Comparison of ENCODE assay signal across 25 cellular contexts in genomic region chr22:31933406-31933805, GRCh38.
"Had no signal": no experiment of that assay in that cellular context is flagged by ENCODE, and none has a peak within 500 bp of the region (broad histone marks: within the 10 kb centered on the region; RNA-seq: fewer than 3 reads in every experiment).

No MANE protein-coding gene starts in this region.

- H3K4me3 Mint-ChIP-seq: effector memory CD8-positive, alpha-beta T cell; immature natural killer cell; naive thymus-derived CD8-positive, alpha-beta T cell; nephron progenitor cell; stimulated activated effector memory CD8-positive, alpha-beta T cell treated with anti-CD3 and anti-CD28 coated beads, Interleukin-12 subunit alpha, Interleukin-12 subunit beta, amount 100 ng/mL, for 72 hours had no signal

- H3K9me3 Mint-ChIP-seq: effector memory CD8-positive, alpha-beta T cell; immature natural killer cell; naive thymus-derived CD8-positive, alpha-beta T cell; nephron progenitor cell; stimulated activated effector memory CD8-positive, alpha-beta T cell treated with anti-CD3 and anti-CD28 coated beads, Interleukin-12 subunit alpha, Interleukin-12 subunit beta, amount 100 ng/mL, for 72 hours had no signal

- H3K9me3 ChIP-seq: esophagus squamous epithelium, lower lobe of right lung, neutrophil, pancreas, right lobe of liver, stomach, thyroid gland, vagina had no signal

- H3K27me3 ChIP-seq: neutrophil, pancreas, right lobe of liver, stomach, thyroid gland, vagina had no signal

- H3K27ac Mint-ChIP-seq: immature natural killer cell; nephron progenitor cell; progenitor cell of endocrine pancreas; stimulated activated effector memory CD8-positive, alpha-beta T cell treated with anti-CD3 and anti-CD28 coated beads, Interleukin-12 subunit alpha, Interleukin-12 subunit beta, amount 100 ng/mL, for 72 hours had no signal

- H3K4me1 Mint-ChIP-seq: immature natural killer cell; naive thymus-derived CD8-positive, alpha-beta T cell; stimulated activated effector memory CD8-positive, alpha-beta T cell treated with anti-CD3 and anti-CD28 coated beads, Interleukin-12 subunit alpha, Interleukin-12 subunit beta, amount 100 ng/mL, for 72 hours had no signal

- H3K36me3 Mint-ChIP-seq: immature natural killer cell; stimulated activated effector memory CD8-positive, alpha-beta T cell treated with anti-CD3 and anti-CD28 coated beads, Interleukin-12 subunit alpha, Interleukin-12 subunit beta, amount 100 ng/mL, for 72 hours had no signal

- H3K36me3 ChIP-seq: esophagus squamous epithelium, lower lobe of right lung, neutrophil, pancreas, right lobe of liver, stomach, thyroid gland, vagina had no signal

- ATAC-seq: effector memory CD8-positive, alpha-beta T cell; lower lobe of right lung; naive thymus-derived CD8-positive, alpha-beta T cell; right lobe of liver; stimulated activated effector memory CD8-positive, alpha-beta T cell treated with anti-CD3 and anti-CD28 coated beads, Interleukin-12 subunit alpha, Interleukin-12 subunit beta, amount 100 ng/mL, for 72 hours had no signal

- H3K4me1 ChIP-seq: esophagus squamous epithelium, lower lobe of right lung, pancreas, right lobe of liver, stomach, thyroid gland, vagina had no signal

- FAIRE-seq: colon, endometrium, pancreas, small intestine had no signal

- DNase-seq: effector memory CD8-positive, alpha-beta T cell; erythroblast; esophagus squamous epithelium; foreskin melanocyte; hypothalamus; immature natural killer cell; islet precursor cell; lower lobe of right lung; naive thymus-derived CD8-positive, alpha-beta T cell; nephron progenitor cell; small intestine; stimulated activated CD4-positive, alpha-beta T cell treated with anti-CD3 and anti-CD28 coated beads, Interleukin-12 subunit alpha, Interleukin-12 subunit beta, amount 100 ng/mL, for 4 hours; stimulated activated CD4-positive, alpha-beta T cell treated with anti-CD3 and anti-CD28 coated beads, Interleukin-2, amount 100 ng/mL, for 24 hours; stimulated activated CD4-positive, alpha-beta T cell treated with anti-CD3 and anti-CD28 coated beads, Interleukin-4, amount 100 ng/mL, for 24 hours; stimulated activated naive CD4-positive, alpha-beta T cell treated with Interleukin-2 at 50 U/mL for 16 hours; stomach; thyroid gland had no signal

- H3K27ac ChIP-seq: esophagus squamous epithelium, lower lobe of right lung, neutrophil, pancreas, right lobe of liver, stomach, thyroid gland, vagina had no signal

- H3K4me3 ChIP-seq: esophagus squamous epithelium, lower lobe of right lung, pancreas, right lobe of liver, stomach, thyroid gland, vagina had no signal
